ENCODE assay signal across 11 cellular contexts in the genomic region with DNA sequence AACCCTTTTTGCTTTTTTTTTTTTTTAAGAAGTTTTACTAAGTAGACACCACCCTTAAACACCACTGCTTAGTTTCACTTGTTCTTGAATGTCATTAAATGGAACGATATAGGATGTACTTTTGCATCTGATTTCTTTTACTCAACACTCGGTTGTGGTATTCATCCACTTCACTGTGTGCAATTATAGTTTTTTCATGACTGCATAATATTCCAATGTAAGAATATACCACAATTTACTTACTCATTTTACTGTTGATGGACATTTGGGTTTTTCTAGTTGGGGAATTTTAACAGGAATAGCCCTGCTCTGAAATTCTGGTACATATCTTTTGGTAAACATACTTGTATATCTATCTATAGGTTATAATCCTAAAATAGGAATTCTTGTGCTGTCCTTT.
"Had no signal": no experiment of that assay in that cellular context is flagged by ENCODE, and none has a peak within 500 bp of the region (broad histone marks: within the 10 kb centered on the region; RNA-seq: fewer than 3 reads in every experiment).

No MANE protein-coding gene starts in this region.

- H2AFZ ChIP-seq: GM23248, GM23338 had no signal

- H3K4me3 ChIP-seq: GM23248, GM23338, HAP-1 had no signal

- H3K4me2 ChIP-seq: GM23338 had no signal

- FAIRE-seq: H1, H54 had no signal

- ATAC-seq: GM23338, HCT116 had no signal

- H3K9ac ChIP-seq: GM23248 had no signal

- H3K36me3 ChIP-seq: HAP-1 had no signal

- H3K9me3 ChIP-seq: HAP-1 had no signal

- DNase-seq: GM23248, GOT3, H7, H9, HCEC 1CT, HFFc6 had no signal

- H3K27ac ChIP-seq: GM23248 had no signal

- H3K4me1 ChIP-seq: HAP-1 had no signal
